ENCODE assay signal across 8 cellular contexts in the genomic region with DNA sequence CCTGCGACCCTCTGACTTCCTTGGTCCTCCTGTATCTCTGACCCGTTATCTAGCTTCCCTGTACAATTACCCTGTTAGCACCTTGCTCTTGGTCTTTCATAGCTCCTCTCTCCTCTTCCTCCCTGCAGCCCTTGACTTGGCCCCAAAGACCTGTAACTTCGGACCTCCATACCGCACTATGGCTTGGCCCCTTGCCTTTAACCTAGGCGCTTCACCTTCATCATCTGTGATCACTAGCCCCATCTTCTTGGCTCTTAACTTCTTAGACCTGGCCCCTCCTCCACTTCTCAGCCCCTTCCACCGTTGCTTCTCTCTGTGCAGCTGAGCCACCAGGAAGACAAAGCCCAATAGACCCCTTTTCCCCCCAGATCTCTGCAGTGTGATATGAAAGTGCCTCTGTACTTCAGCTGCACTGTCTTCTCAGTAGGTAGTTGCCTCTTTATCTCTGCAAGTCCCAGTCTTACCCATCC. TPM values are rescaled to one million over a fixed set of nuclear protein-coding genes. Genes with fewer than 3 reads are reported as not detected.
DNase-seq lines count a peak whose midpoint lies in the region; ATAC-seq and TF ChIP-seq lines count a peak whose summit lies in the region.

No MANE protein-coding gene starts in this region.

- 6% methylated on average over 6 of the region's 6 CpGs for WGBS in esophagus muscularis mucosa
- WGBS in psoas muscle, 3 donors: 4 to 8% (median 5%) methylated on average over 6 of the region's 6 CpGs

- TF ChIP-seq POLR2A in esophagus muscularis mucosa (IDR thresholded peaks at IDR 0.05; ENCODE audit: low read depth): no peak

- H3K9me3 ChIP-seq in esophagus muscularis mucosa (no peaks in the 10 kb centered on the region), psoas muscle (no peaks in the 10 kb centered on the region)

- peak; percentile 6 for ATAC-seq in GM18511 (IDR thresholded peaks at IDR 0.05; ENCODE audit: unreplicated experiment)
- no peak for ATAC-seq in psoas muscle

- peaks cover 8 to 42% (median 29%) of the 10 kb centered on the region in 4 donors for H3K36me3 ChIP-seq in esophagus muscularis mucosa
- peaks cover 3 to 42% of the 10 kb centered on the region in 2 donors for H3K36me3 ChIP-seq in psoas muscle (ENCODE audit: insufficient read depth in 1 of 2, low read depth in 1 of 2)

- no peaks in the 10 kb centered on the region for H3K27me3 ChIP-seq in esophagus muscularis mucosa
- no peaks in the 10 kb centered on the region for H3K27me3 ChIP-seq in psoas muscle (ENCODE audit: insufficient read depth in 3 of 3, low read length in 2 of 3)

- H3K4me1 ChIP-seq in esophagus muscularis mucosa (peaks cover 15 to 24% (median 18%) of the 10 kb centered on the region in 4 donors), psoas muscle (peaks cover 18% of the 10 kb centered on the region)

- H3K27ac ChIP-seq in esophagus muscularis mucosa (replicated peaks in 1 of 4): peak overlapping the region; percentile 74 to 84 (median 82)
- H3K27ac ChIP-seq in psoas muscle: peak overlapping the region; percentile 76

- TF ChIP-seq CTCF in esophagus muscularis mucosa (IDR thresholded peaks at IDR 0.05) (no peak), psoas muscle (IDR thresholded peaks at IDR 0.05) (no peak)

- no peak for TF ChIP-seq EP300 in esophagus muscularis mucosa (IDR thresholded peaks at IDR 0.05)

- DNase-seq in RKO (ENCODE audit: low spot score): peak; percentile 14
- no peak for DNase-seq in esophagus muscularis mucosa (ENCODE audit: extremely low spot score)
- DNase-seq in psoas muscle: no peak
- no peak for DNase-seq in activated effector memory CD4-positive, alpha-beta T cell treated with Interleukin-2 at 50 U/mL for 16 hours
- no peak for DNase-seq in ecto neural progenitor cell (ENCODE audit: low spot score)
- DNase-seq in GF-D8 (lab: John Stamatoyannopoulos, UW): no peak
- DNase-seq in HUDEP-2 (lab: John Stamatoyannopoulos, UW; ENCODE audit: unreplicated experiment in 76 of 76): no peak

- H3K4me3 ChIP-seq in esophagus muscularis mucosa: peak overlapping the region; percentile 68 to 97 (median 82)
- peak overlapping the region; percentile 73 for H3K4me3 ChIP-seq in psoas muscle

- intact Hi-C loops in esophagus muscularis mucosa (cut with DNase I): loop anchor here (2.0 to 10.0 kb wide), 3 partner anchors 30 to 192 kb away; a partner anchor contains a TSS
- intact Hi-C loops in psoas muscle (cut with DNase I): loop anchor here in 1 of 2 donors (10.0 kb wide), 1 partner anchor 82 kb away; a partner anchor contains a TSS

RNA-seq across cellular contexts. Expression of a gene that starts 0.7 kb away (rescaled TPM):
- total RNA-seq in esophagus muscularis mucosa (10 to 100 TPM in 3 of 4 donors, 1 to 10 TPM in 1; 10.0 to 14.2 (median 12.7) TPM), psoas muscle (1 to 10 TPM; 4.8 to 8.0 (median 6.4) TPM)
- polyA plus RNA-seq in psoas muscle: 10 to 100 TPM in 1 of 3 donors, 1 to 10 TPM in 2; 6.7 to 10.8 (median 7.4) TPM

RNA-seq across cellular contexts. Expression of a gene that starts 29.9 kb away (rescaled TPM):
- total RNA-seq in esophagus muscularis mucosa (10 to 100 TPM; 19.1 to 39.5 (median 23.1) TPM), psoas muscle (10 to 100 TPM; 11.7 to 18.4 (median 16.9) TPM)
- 10 to 100 TPM; 20.5 to 58.2 (median 27.2) TPM for polyA plus RNA-seq in psoas muscle

RNA-seq across cellular contexts. Expression of a gene that starts 30.2 kb away (rescaled TPM):
- total RNA-seq in esophagus muscularis mucosa: 10 to 100 TPM in 1 of 4 donors, 1 to 10 TPM in 3; 5.8 to 14.1 (median 9.1) TPM
- 1 to 10 TPM; 1.8 to 3.7 (median 2.6) TPM for total RNA-seq in psoas muscle
- 1 to 10 TPM; 1.4 to 2.0 (median 1.9) TPM for polyA plus RNA-seq in psoas muscle
